ENCODE assay signal across 8 cellular contexts in the genomic region with DNA sequence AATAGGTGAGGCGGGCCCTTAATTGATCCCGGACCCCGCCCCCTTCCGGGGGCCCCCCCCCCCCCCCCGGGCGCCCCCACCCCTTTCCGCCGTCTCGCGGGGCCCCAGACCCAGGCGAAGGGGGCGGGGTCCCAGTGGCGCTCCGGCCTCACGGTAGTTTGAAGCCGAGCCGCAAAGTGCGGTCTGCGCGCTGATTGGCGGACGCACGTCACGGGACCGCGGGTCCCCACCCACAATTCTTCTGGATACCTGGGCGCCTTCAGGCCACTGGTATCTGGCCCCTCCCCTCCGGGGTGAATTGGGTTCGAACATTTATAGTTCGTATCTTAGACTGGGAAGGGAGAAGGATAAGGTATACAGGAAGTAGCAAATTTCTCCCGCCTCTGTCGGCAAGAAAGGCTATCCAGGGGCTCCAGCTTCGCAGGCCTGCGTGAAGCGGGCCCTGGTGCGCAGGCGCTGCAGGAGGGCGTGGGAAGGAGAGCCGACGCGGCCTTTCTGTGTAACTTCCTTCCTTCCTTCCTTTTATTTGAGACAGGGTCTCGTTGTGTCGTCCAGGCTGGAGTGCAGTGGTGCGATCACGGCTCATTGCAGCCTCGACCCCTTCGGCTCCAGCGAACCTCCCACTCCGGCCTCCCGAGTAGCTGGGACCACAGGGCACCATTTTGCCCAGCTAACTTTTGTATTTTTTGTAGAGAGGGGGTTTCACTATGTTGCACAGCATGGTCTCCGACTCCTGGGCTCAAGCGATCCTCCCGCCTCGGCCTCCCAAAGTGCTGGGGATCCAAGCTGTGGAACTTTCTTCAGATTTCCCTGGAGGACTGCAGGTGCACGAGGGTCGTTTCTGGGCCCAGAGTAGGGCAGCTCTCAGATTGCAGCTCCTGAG.
DNase-seq lines count a peak whose midpoint lies in the region; ATAC-seq and TF ChIP-seq lines count a peak whose summit lies in the region.

No MANE protein-coding gene starts in this region.

- H3K9me3 ChIP-seq in effector memory CD4-positive, alpha-beta T cell (ENCODE audit: control insufficient read depth, low read length) = no peaks in the 10 kb centered on the region

- H3K27ac Mint-ChIP-seq in memory B cell = peak overlapping the region; percentile 93

- ATAC-seq in memory B cell (ENCODE audit: low read depth) = peak; percentile 82

- peak overlapping the region; percentile 74 for H3K27ac ChIP-seq in effector memory CD4-positive, alpha-beta T cell (ENCODE audit: insufficient read depth, low read length, poor library complexity, severe bottlenecking)

- H3K9me3 Mint-ChIP-seq in memory B cell = no peaks in the 10 kb centered on the region

- H3K36me3 Mint-ChIP-seq in memory B cell = peaks cover 22% of the 10 kb centered on the region

- peak overlapping the region; percentile 97 for H3K4me3 Mint-ChIP-seq in memory B cell

- peaks cover 24% of the 10 kb centered on the region for H3K4me1 Mint-ChIP-seq in memory B cell

- peak overlapping the region; percentile 61 for H3K4me3 ChIP-seq in effector memory CD4-positive, alpha-beta T cell (ENCODE audit: insufficient read depth, low read depth, low read length, poor library complexity, severe bottlenecking)

- H3K27me3 Mint-ChIP-seq in memory B cell = peaks cover 3% of the 10 kb centered on the region

- no peak for TF ChIP-seq CTCF in GM20000 (IDR thresholded peaks at IDR 0.05; ENCODE audit: extremely low read depth, missing control alignments)

- no peaks in the 10 kb centered on the region for H3K27me3 ChIP-seq in effector memory CD4-positive, alpha-beta T cell (replicated peaks; ENCODE audit: control insufficient read depth, insufficient read depth, low read length, poor library complexity, severe bottlenecking)

- peak; percentile 98 for DNase-seq in CMK (ENCODE audit: low read depth)
- DNase-seq in GM20000 (ENCODE audit: low spot score) = peak; percentile 99
- peak; percentile 78 for DNase-seq in HS-5 (ENCODE audit: low read depth)
- peak; percentile 60 for DNase-seq in NK-92 (lab: John Stamatoyannopoulos, UW; ENCODE audit: unreplicated experiment)
- DNase-seq in activated CD8-positive, alpha-beta memory T cell treated with anti-CD3 and anti-CD28 coated beads for 24 hours = peak; percentile 98
- peak; percentile 93 to 94 (median 94) for DNase-seq in effector memory CD4-positive, alpha-beta T cell
- peak; percentile 94 for DNase-seq in memory B cell (ENCODE audit: low spot score in 2 of 2)
- peak; percentile 95 for DNase-seq in stimulated activated CD8-positive, alpha-beta memory T cell treated with anti-CD3 and anti-CD28 coated beads, Interleukin-12 subunit alpha, Interleukin-12 subunit beta, amount 100 ng/mL, for 1 hour (ENCODE audit: low read depth)

- H3K4me1 ChIP-seq in effector memory CD4-positive, alpha-beta T cell (ENCODE audit: control insufficient read depth, insufficient read depth, low read length, poor library complexity, severe bottlenecking) = peaks cover 12% of the 10 kb centered on the region

- no peaks in the 10 kb centered on the region for H3K36me3 ChIP-seq in effector memory CD4-positive, alpha-beta T cell (ENCODE audit: control insufficient read depth, insufficient read depth, low read length)

Comparison
In these comparisons a context has a peak if more than half of its experiments do, and no peak if none do; other contexts are left out.
1. Peak in every context shown above with its lines: DNase-seq, ATAC-seq, H3K4me3 ChIP-seq and H3K27ac ChIP-seq.